Comparison of ENCODE assay signal across 1 cellular context in genomic region chr19:49441960-49442350, GRCh38.
TF ChIP-seq lines count a peak whose summit lies in the region.

No MANE protein-coding gene starts in this region.

TF ChIP-seq in HEK293, 187 proteins besides CTCF, POLR2A, EP300 and RAD21 (continued from another document and continues in another):
- TF ChIP-seq ELK4 (IDR thresholded peaks at IDR 0.05; ENCODE audit: borderline replicate concordance, low read depth, low read length), result no peak
- no peak for TF ChIP-seq BCL11B (tag by site-specific recombination; IDR thresholded peaks at IDR 0.05; ENCODE audit: low read depth)
- peak; percentile 33; the same call in 1 of the 2 replicates for TF ChIP-seq ZIC2 (tag by site-specific recombination; IDR thresholded peaks at IDR 0.05)
- no peak for TF ChIP-seq ZNF621 (tag by site-specific recombination; IDR thresholded peaks at IDR 0.05)
- TF ChIP-seq ZNF561 (tag by site-specific recombination; IDR thresholded peaks at IDR 0.05; ENCODE audit: borderline replicate concordance), result no peak
- no peak for TF ChIP-seq ZNF548 (tag by site-specific recombination; IDR thresholded peaks at IDR 0.05)
- TF ChIP-seq SALL2 (tag by site-specific recombination; IDR thresholded peaks at IDR 0.05; ENCODE audit: borderline replicate concordance), result no peak
- no peak for TF ChIP-seq WT1 (tag by site-specific recombination; IDR thresholded peaks at IDR 0.05)
- no peak for TF ChIP-seq ZEB2 (tag by site-specific recombination; IDR thresholded peaks at IDR 0.05)
- TF ChIP-seq YY1 (tag by site-specific recombination; IDR thresholded peaks at IDR 0.05), result no peak
- no peak for TF ChIP-seq ZNF488 (tag by site-specific recombination; IDR thresholded peaks at IDR 0.05)
- TF ChIP-seq KLF16 (tag by site-specific recombination; IDR thresholded peaks at IDR 0.05), result no peak
- TF ChIP-seq ZNF169 (tag by site-specific recombination; IDR thresholded peaks at IDR 0.05), result no peak
- TF ChIP-seq SCRT2 (tag by site-specific recombination; IDR thresholded peaks at IDR 0.05), result peak; percentile 88
- TF ChIP-seq ZNF18 (tag by site-specific recombination; IDR thresholded peaks at IDR 0.05), result no peak
- TF ChIP-seq ZNF792 (tag by site-specific recombination; IDR thresholded peaks at IDR 0.05), result no peak
- no peak for TF ChIP-seq ZNF132 (tag by site-specific recombination; IDR thresholded peaks at IDR 0.05; ENCODE audit: borderline replicate concordance)
- no peak for TF ChIP-seq ZNF560 (tag by site-specific recombination; IDR thresholded peaks at IDR 0.05; ENCODE audit: borderline replicate concordance)
- no peak for TF ChIP-seq ZNF140 (tag by site-specific recombination; IDR thresholded peaks at IDR 0.05)
- no peak for TF ChIP-seq ZFP69B (tag by site-specific recombination; IDR thresholded peaks at IDR 0.05)
- no peak for TF ChIP-seq ZBTB48 (tag by site-specific recombination; IDR thresholded peaks at IDR 0.05)
- TF ChIP-seq ZNF623 (tag by site-specific recombination; IDR thresholded peaks at IDR 0.05), result no peak
- no peak for TF ChIP-seq ZNF629 (tag by site-specific recombination; IDR thresholded peaks at IDR 0.05)
- TF ChIP-seq SCRT1 (tag by site-specific recombination; IDR thresholded peaks at IDR 0.05; ENCODE audit: borderline replicate concordance), result peak; percentile 78
- no peak for TF ChIP-seq REST (tag by site-specific recombination; IDR thresholded peaks at IDR 0.05)
- TF ChIP-seq ZNF645 (tag by site-specific recombination; IDR thresholded peaks at IDR 0.05), result no peak
- no peak for TF ChIP-seq ZNF660 (tag by site-specific recombination; IDR thresholded peaks at IDR 0.05)
- no peak for TF ChIP-seq ZNF707 (tag by site-specific recombination; IDR thresholded peaks at IDR 0.05)
- TF ChIP-seq ZNF626 (tag by site-specific recombination; IDR thresholded peaks at IDR 0.05), result no peak
- TF ChIP-seq ZNF341 (tag by site-specific recombination; IDR thresholded peaks at IDR 0.05; ENCODE audit: low read depth), result no peak
- TF ChIP-seq KLF7 (tag by site-specific recombination; IDR thresholded peaks at IDR 0.05; ENCODE audit: borderline replicate concordance), result 0 out of 2 replicates have a peak, but pooled peaks have one; percentile 4
- TF ChIP-seq ZBTB8A (tag by site-specific recombination; IDR thresholded peaks at IDR 0.05), result no peak
- TF ChIP-seq ZNF791 (tag by site-specific recombination; IDR thresholded peaks at IDR 0.05), result no peak
- 0 out of 2 replicates have a peak, but pooled peaks have one; percentile 26 for TF ChIP-seq ZFHX2 (tag by site-specific recombination; conservative IDR thresholded peaks at IDR 0.05)
- TF ChIP-seq SP3 (tag by site-specific recombination; IDR thresholded peaks at IDR 0.05), result no peak
- peak; percentile 86; the same call in 1 of the 2 replicates for TF ChIP-seq ZBTB6 (tag by site-specific recombination; IDR thresholded peaks at IDR 0.05)
- TF ChIP-seq ZNF335 (tag by site-specific recombination; conservative IDR thresholded peaks at IDR 0.05), result no peak
- no peak for TF ChIP-seq ZNF112 (tag by site-specific recombination; IDR thresholded peaks at IDR 0.05)
- TF ChIP-seq ZNF239 (tag by site-specific recombination; IDR thresholded peaks at IDR 0.05), result no peak
- TF ChIP-seq ZNF518A (tag by site-specific recombination; conservative IDR thresholded peaks at IDR 0.05; ENCODE audit: low read depth), result no peak
- no peak for TF ChIP-seq HOXD13 (CRISPR knock-in tag; IDR thresholded peaks at IDR 0.05; ENCODE audit: borderline replicate concordance)
- TF ChIP-seq ZNF677 (tag by site-specific recombination; IDR thresholded peaks at IDR 0.05), result no peak
- TF ChIP-seq KLF9 (tag by site-specific recombination; IDR thresholded peaks at IDR 0.05; ENCODE audit: low read depth), result no peak
- 0 out of 2 replicates have a peak, but pooled peaks have one; percentile 35 for TF ChIP-seq ZBTB10 (tag by site-specific recombination; IDR thresholded peaks at IDR 0.05)
- TF ChIP-seq ZNF133 (tag by site-specific recombination; IDR thresholded peaks at IDR 0.05), result no peak
- TF ChIP-seq BCL11A (tag by site-specific recombination; IDR thresholded peaks at IDR 0.05; ENCODE audit: low read depth), result no peak
- TF ChIP-seq ZBTB20 (tag by site-specific recombination; IDR thresholded peaks at IDR 0.05), result peak; percentile 78
- no peak for TF ChIP-seq ZSCAN4 (tag by site-specific recombination; IDR thresholded peaks at IDR 0.05)
- TF ChIP-seq ZXDB (tag by site-specific recombination; IDR thresholded peaks at IDR 0.05), result no peak
- TF ChIP-seq ZNF596 (tag by site-specific recombination; IDR thresholded peaks at IDR 0.05), result no peak
